In genomic region chr21:45480701-45481500, GRCh38 we compare ENCODE assay signal across 1 cellular context.
TF ChIP-seq lines count a peak whose summit lies in the region.

No MANE protein-coding gene starts in this region.

TF ChIP-seq in IMR-90, 13 proteins besides CTCF, POLR2A, EP300 and RAD21 (continued from another document):
- TF ChIP-seq RCOR1 (IDR thresholded peaks at IDR 0.05; ENCODE audit: insufficient replicate concordance, low read length) (no peak), SMC3 (IDR thresholded peaks at IDR 0.05; ENCODE audit: low read depth, low read length) (no peak), MAFK (IDR thresholded peaks at IDR 0.05; ENCODE audit: low read depth, low read length) (no peak), FOS (IDR thresholded peaks at IDR 0.05; ENCODE audit: low read depth, low read length) (no peak), RFX5 (IDR thresholded peaks at IDR 0.05; ENCODE audit: low read depth, low read length) (no peak), ELK1 (IDR thresholded peaks at IDR 0.05; ENCODE audit: borderline replicate concordance, low read depth, low read length) (no peak), MAZ (IDR thresholded peaks at IDR 0.05; ENCODE audit: borderline replicate concordance, low read depth, low read length) (no peak), NFE2L2 (IDR thresholded peaks at IDR 0.05; ENCODE audit: low read depth, low read length) (no peak), BHLHE40 (IDR thresholded peaks at IDR 0.05; ENCODE audit: low read depth, low read length) (no peak), CEBPB (IDR thresholded peaks at IDR 0.05; ENCODE audit: low read depth, low read length) (no peak)
